13 cellular contexts compared by ENCODE assay signal in genomic region chr20:62604796-62605195, GRCh38.
"Had no signal": no experiment of that assay in that cellular context is flagged by ENCODE, and none has a peak within 500 bp of the region (broad histone marks: within the 10 kb centered on the region; RNA-seq: fewer than 3 reads in every experiment).

No MANE protein-coding gene starts in this region.

- FAIRE-seq: pancreas had no signal

- H3K4me2 ChIP-seq: neural progenitor cell had no signal

- H3K4me1 ChIP-seq: foreskin keratinocyte, neural progenitor cell had no signal

- DNase-seq: activated CD4-positive, alpha-beta T cell treated with anti-CD3 and anti-CD28 coated beads, Interleukin-2, amount 50 U/mL, for 1 hour; activated CD4-positive, CD25-positive, alpha-beta regulatory T cell; activated naive CD4-positive, alpha-beta T cell treated with Interleukin-2 at 50 U/mL for 16 hours; activated naive CD8-positive, alpha-beta T cell treated with anti-CD3 and anti-CD28 coated beads, Interleukin-2, amount 50 U/mL, for 24 hours; activated T-cell treated with anti-CD3 and anti-CD28 coated beads for 4 hours; aorta; effector CD8-positive, alpha-beta T cell; foreskin keratinocyte; kidney glomerular epithelial cell; stimulated activated naive CD8-positive, alpha-beta T cell treated with anti-CD3 and anti-CD28 coated beads, Interleukin-15, amount 100 ng/mL, for 72 hours had no signal

- ATAC-seq: activated naive CD8-positive, alpha-beta T cell treated with anti-CD3 and anti-CD28 coated beads, Interleukin-2, amount 50 U/mL, for 24 hours; foreskin keratinocyte; pancreas; sciatic nerve had no signal

- H3K9ac ChIP-seq: neural progenitor cell had no signal

- H3K9me3 ChIP-seq: pancreas had no signal

- H3K4me3 ChIP-seq: neural progenitor cell had no signal

- H3K36me3 ChIP-seq: neural progenitor cell, pancreas had no signal

- H2AFZ ChIP-seq: neural progenitor cell had no signal

- H3K27ac ChIP-seq: foreskin keratinocyte, neural progenitor cell had no signal
